In genomic region chr1:169571450-169571849, GRCh38 we compare ENCODE assay signal across 26 cellular contexts. TPM values are rescaled to one million over a fixed set of nuclear protein-coding genes. Genes with fewer than 3 reads are reported as not detected.
DNase-seq lines count a peak whose midpoint lies in the region; ATAC-seq, FAIRE-seq and TF ChIP-seq lines count a peak whose summit lies in the region.
"Had no signal": no experiment of that assay in that cellular context is flagged by ENCODE, and none has a peak within 500 bp of the region (broad histone marks: within the 10 kb centered on the region; RNA-seq: fewer than 3 reads in every experiment).

No MANE protein-coding gene starts in this region.

- H3K4me1 Mint-ChIP-seq in T-cell (peaks cover 10 to 16% (median 13%) of the 10 kb centered on the region in 3 donors), type B pancreatic cell (ENCODE audit: unreplicated experiment) (peaks cover 5% of the 10 kb centered on the region)
- H3K4me1 Mint-ChIP-seq: GM23338, H9 had no signal

- H3K9me3 ChIP-seq in HepG2 (ENCODE audit: low read length) (no peaks in the 10 kb centered on the region), right lobe of liver (no peaks in the 10 kb centered on the region), hepatocyte (ENCODE audit: low read depth) (no peaks in the 10 kb centered on the region), lower lobe of right lung (no peaks in the 10 kb centered on the region)
- H3K9me3 ChIP-seq: A549; BLaER1 treated with 17β-estradiol and CSF1 and Interleukin-3, amounts not matched to agents 10 nM and 100 nM; SJCRH30 had no signal

- TF ChIP-seq POLR2A in HepG2 (IDR thresholded peaks at IDR 0.05; ENCODE audit: insufficient read depth in 1 of 2, low read depth in 2 of 2, low read length in 2 of 2): no peak
- TF ChIP-seq POLR2A in right lobe of liver (IDR thresholded peaks at IDR 0.05): no peak

- CTCF ChIA-PET in HepG2 (lab: Yijun Ruan, JAX; ENCODE audit: low intra/inter-chr PET ratio, low total read pairs) (interaction anchor here (1.1 kb wide), 1 partner anchor 25 kb away, joined by 3 read pairs; no protein-coding TSS in a partner anchor), T-cell (lab: Charles Lee) (no interaction called here)

- no peak for TF ChIP-seq CTCF in HepG2 (CRISPR knock-in tag; IDR thresholded peaks at IDR 0.05)
- no peak for TF ChIP-seq CTCF in right lobe of liver (IDR thresholded peaks at IDR 0.05)
- no peak for TF ChIP-seq CTCF in hepatocyte (IDR thresholded peaks at IDR 0.05; ENCODE audit: poor library complexity)
- TF ChIP-seq CTCF in type B pancreatic cell (conservative IDR thresholded peaks at IDR 0.05): no peak
- TF ChIP-seq CTCF in lower lobe of right lung (IDR thresholded peaks at IDR 0.05): no peak

- peaks cover 100% of the 10 kb centered on the region for H3K4me1 ChIP-seq in HepG2 (ENCODE audit: insufficient read depth, low read length)
- H3K4me1 ChIP-seq in right lobe of liver: peaks cover 0 to 89% (median 37%) of the 10 kb centered on the region in 4 donors
- peaks cover 11% of the 10 kb centered on the region for H3K4me1 ChIP-seq in hepatocyte (ENCODE audit: insufficient read depth)
- H3K4me1 ChIP-seq in lower lobe of right lung: no peaks in the 10 kb centered on the region
- H3K4me1 ChIP-seq: BLaER1 treated with 17β-estradiol and CSF1 and Interleukin-3, amounts not matched to agents 10 nM and 100 nM; SJCRH30 had no signal

- in situ Hi-C loops in HepG2 (cut with HindIII; ENCODE audit: extremely low pct_ligation_motif_present, low pct_unique_long_range_greater_than_20kb): no loop called here

- H3K27me3 Mint-ChIP-seq in T-cell (no peaks in the 10 kb centered on the region), type B pancreatic cell (peaks cover 11% of the 10 kb centered on the region)

- H3K36me3 ChIP-seq in HepG2 (replicated peaks in 1 of 2; ENCODE audit: control insufficient read depth in 1 of 2, insufficient read depth in 2 of 2, low read length in 2 of 2): peaks cover 3 to 37% of the 10 kb centered on the region in 2 experiments; a peak in 4 of 5 replicates
- peaks cover 0 to 5% (median 0%) of the 10 kb centered on the region in 4 donors for H3K36me3 ChIP-seq in right lobe of liver
- no peaks in the 10 kb centered on the region for H3K36me3 ChIP-seq in hepatocyte (replicated peaks; ENCODE audit: insufficient read depth, low read depth)
- H3K36me3 ChIP-seq in lower lobe of right lung: no peaks in the 10 kb centered on the region
- H3K36me3 ChIP-seq: BLaER1 treated with 17β-estradiol and CSF1 and Interleukin-3, amounts not matched to agents 10 nM and 100 nM; SJCRH30 had no signal

- H3K4me3 Mint-ChIP-seq in T-cell (no peak overlapping the region), type B pancreatic cell (no peak overlapping the region)
- H3K4me3 Mint-ChIP-seq: GM23338, H9 had no signal

- intact Hi-C loops in HepG2 (cut with micrococcal nuclease; ENCODE audit: unreplicated experiment): no loop called here
- intact Hi-C loops in right lobe of liver (cut with DNase I): no loop called here
- intact Hi-C loops in lower lobe of right lung (cut with DNase I): no loop called here

- H2AFZ ChIP-seq in HepG2 (ENCODE audit: low read length) (no peak overlapping the region), hepatocyte (no peak overlapping the region)
- H2AFZ ChIP-seq: GM23338 had no signal

- H3K9me3 Mint-ChIP-seq in T-cell (no peaks in the 10 kb centered on the region), type B pancreatic cell (peaks cover 7% of the 10 kb centered on the region)
- H3K9me3 Mint-ChIP-seq: CD8-positive, alpha-beta memory T cell; GM23338; H9 had no signal

- peak overlapping the region; percentile 59 for H3K9ac ChIP-seq in HepG2 (ENCODE audit: insufficient read depth, low read depth, low read length)
- H3K9ac ChIP-seq: BLaER1 treated with 17β-estradiol and CSF1 and Interleukin-3, amounts not matched to agents 10 nM and 100 nM had no signal

- TF ChIP-seq EP300 in HepG2 (IDR thresholded peaks at IDR 0.05; ENCODE audit: low read depth in 2 of 2, low read length in 2 of 2) (no peak), HepG2 (CRISPR knock-in tag; IDR thresholded peaks at IDR 0.05; ENCODE audit: borderline replicate concordance) (no peak)

- H3K4me2 ChIP-seq in HepG2 (ENCODE audit: low read depth, low read length) (no peak overlapping the region), hepatocyte (no peak overlapping the region)
- H3K4me2 ChIP-seq: BLaER1 treated with 17β-estradiol and CSF1 and Interleukin-3, amounts not matched to agents 10 nM and 100 nM; GM23338 had no signal

- no peaks in the 10 kb centered on the region for H3K9me2 ChIP-seq in hepatocyte (replicated peaks; ENCODE audit: insufficient read depth)

- ATAC-seq in HepG2 (no peak), right lobe of liver (no peak), T-cell (replicated peaks in 1 of 4) (peak in 3 of 4 experiments; percentile 46 to 72 (median 57)), lower lobe of right lung (no peak)
- ATAC-seq: GM12878, GM23338 had no signal

- peaks cover 58% of the 10 kb centered on the region for H3K79me2 ChIP-seq in HepG2 (ENCODE audit: insufficient read depth, low read length)
- no peaks in the 10 kb centered on the region for H3K79me2 ChIP-seq in hepatocyte

- H3K4me3 ChIP-seq in HepG2 (replicated peaks in 1 of 3; ENCODE audit: insufficient read depth in 1 of 3, low read depth in 2 of 3, low read length in 3 of 3) (no peak overlapping the region), right lobe of liver (no peak overlapping the region), hepatocyte (no peak overlapping the region), lower lobe of right lung (no peak overlapping the region)
- H3K4me3 ChIP-seq: A549; BLaER1 treated with 17β-estradiol and CSF1 and Interleukin-3, amounts not matched to agents 10 nM and 100 nM; GM12878; GM23338; SJCRH30 had no signal

- no peak for TF ChIP-seq RAD21 in HepG2 (CRISPR knock-in tag; IDR thresholded peaks at IDR 0.05)

- FAIRE-seq in HepG2 (lab: Jason Lieb, UNC): no peak
- FAIRE-seq: A549, GM12878, HTR-8/SVneo had no signal

- H3K27ac ChIP-seq in HepG2 (ENCODE audit: extremely low read length, insufficient read depth, low read length): peak overlapping the region; percentile 96
- peak overlapping the region in 1 of 3 donors; percentile 56 for H3K27ac ChIP-seq in right lobe of liver
- H3K27ac ChIP-seq in hepatocyte: peak overlapping the region; percentile 14
- H3K27ac ChIP-seq in lower lobe of right lung: no peak overlapping the region
- H3K27ac ChIP-seq: BLaER1 treated with 17β-estradiol and CSF1 and Interleukin-3, amounts not matched to agents 10 nM and 100 nM; SJCRH30 had no signal

- 86% methylated on average over 3 of the region's 3 CpGs for WGBS in HepG2 (ENCODE audit: low lambda C conversion rate)
- 75% methylated on average over 3 of the region's 3 CpGs for WGBS in right lobe of liver (ENCODE audit: insufficient coverage, low coverage, low lambda C conversion rate, missing lambda C conversion rate)
- 69% methylated on average over 3 of the region's 3 CpGs for WGBS in hepatocyte (ENCODE audit: low lambda C conversion rate, missing lambda C conversion rate)

- H4K20me1 ChIP-seq in HepG2 (ENCODE audit: insufficient read depth, low read length) (no peaks in the 10 kb centered on the region), hepatocyte (ENCODE audit: insufficient read depth, poor library complexity, severe bottlenecking) (no peaks in the 10 kb centered on the region)
- H4K20me1 ChIP-seq: BLaER1 treated with 17β-estradiol and CSF1 and Interleukin-3, amounts not matched to agents 10 nM and 100 nM had no signal

- H3K27me3 ChIP-seq in HepG2 (ENCODE audit: control insufficient read depth in 1 of 2, insufficient read depth in 2 of 2, low read length in 2 of 2): no peaks in the 10 kb centered on the region
- no peaks in the 10 kb centered on the region for H3K27me3 ChIP-seq in right lobe of liver
- H3K27me3 ChIP-seq in hepatocyte: no peaks in the 10 kb centered on the region
- H3K27me3 ChIP-seq in lower lobe of right lung (ENCODE audit: low read depth): no peaks in the 10 kb centered on the region
- H3K27me3 ChIP-seq: BLaER1 treated with 17β-estradiol and CSF1 and Interleukin-3, amounts not matched to agents 10 nM and 100 nM; SJCRH30 had no signal

- TSS peak; percentile 20 for BruUV-seq in HepG2 (replicated peaks; lab: Mats Ljungman, UMichigan)

- DNase-seq in HepG2 (ENCODE audit: low spot score): no peak
- DNase-seq in right lobe of liver: no peak
- no peak for DNase-seq in T-cell
- no peak for DNase-seq in hepatocyte (ENCODE audit: low spot score)
- DNase-seq in type B pancreatic cell (ENCODE audit: extremely low spot score, unreplicated experiment): no peak
- no peak for DNase-seq in NCI-H526 (lab: John Stamatoyannopoulos, UW)
- no peak for DNase-seq in lower lobe of right lung
- DNase-seq in NCI-H345 (lab: John Stamatoyannopoulos, UW): no peak
- DNase-seq: AML-193; CD8-positive, alpha-beta memory T cell; DMS79; EL; GDM1; H9; IMR-90; KG1; MM.1S; NCI-H2029 treated with DMSO at 0.1 percent for 48 hours; NCI-H2227 treated with DMSO at 0.1 percent for 48 hours; NCI-H774; SJCRH30 had no signal

- POLR2A ChIA-PET in HepG2 (lab: Yijun Ruan, JAX) (interaction anchor here (0.8 kb wide), 1 partner anchor 15 kb away, joined by 3 read pairs; the partner anchor contains the start of gene F5), T-cell (lab: Charles Lee) (interaction anchor here in 1 of 2 donors (0.6 kb wide), 1 partner anchor 1947 kb away, joined by 3 read pairs; no protein-coding TSS in a partner anchor)

- peaks cover 15% of the 10 kb centered on the region for H3K36me3 Mint-ChIP-seq in T-cell
- no peaks in the 10 kb centered on the region for H3K36me3 Mint-ChIP-seq in type B pancreatic cell
- H3K36me3 Mint-ChIP-seq: CD8-positive, alpha-beta memory T cell had no signal

- H3K27ac Mint-ChIP-seq in T-cell (peak overlapping the region; percentile 49 to 80), type B pancreatic cell (peak overlapping the region; percentile 58)
- H3K27ac Mint-ChIP-seq: GM23338, H9 had no signal

RNA-seq across cellular contexts. Expression of gene F5, which starts 14.8 kb away (rescaled TPM):
- total RNA-seq in HepG2 (2016; rRNA removed; fragmentation: Illumina TruSeq; extraction: Trizol) (38.3 and 38.5 TPM in 2 replicates), right lobe of liver (100 to 1,000 TPM; 110 to 279 (median 175) TPM), T-cell (1 to 10 TPM; 4.2 to 9.7 (median 8.5) TPM), hepatocyte (24.0 and 34.2 TPM in 2 replicates), type B pancreatic cell (ENCODE audit: low replicate concordance) (5.5 and 6.0 TPM in 2 replicates), lower lobe of right lung (4.2 TPM)
- total RNA-seq in HepG2 (2016; cell fraction: cytosol; rRNA removed; fragmentation: Illumina TruSeq; extraction: Trizol; ENCODE audit: low read depth): 6.6 and 9.4 TPM in 2 replicates
- 33.8 and 35.2 TPM in 2 replicates for total RNA-seq in HepG2 (2016; cell fraction: insoluble cytoplasmic fraction; rRNA removed; fragmentation: Illumina TruSeq; extraction: Trizol)
- 11.9 and 15.3 TPM in 2 replicates for total RNA-seq in HepG2 (2016; cell fraction: membrane; rRNA removed; fragmentation: Illumina TruSeq; extraction: Trizol)
- total RNA-seq in HepG2 (2016; cell fraction: nucleus; rRNA removed; fragmentation: Illumina TruSeq; extraction: Trizol): 102 and 119 TPM in 2 replicates
- polyA plus RNA-seq in HepG2 (2011; rRNA removed) (64.0 and 65.5 TPM in 2 replicates), hepatocyte (20.4 and 21.5 TPM in 2 replicates)
- polyA plus RNA-seq in HepG2 (2011; cell fraction: cytosol; rRNA removed): 20.1 and 37.4 TPM in 2 replicates
- 61.3 and 88.6 TPM in 2 replicates for polyA plus RNA-seq in HepG2 (2011; cell fraction: nucleus; rRNA removed)
- 145 and 175 TPM in 2 replicates for polyA plus RNA-seq in HepG2 (2012)
- 5.8 and 7.1 TPM in 2 replicates for polyA plus RNA-seq in HepG2 (2016; cell fraction: cytosol; fragmentation: Illumina TruSeq; extraction: Trizol; ENCODE audit: low read depth)
- 50.8 and 58.7 TPM in 2 replicates for polyA plus RNA-seq in HepG2 (2016; cell fraction: insoluble cytoplasmic fraction; fragmentation: Illumina TruSeq; extraction: Trizol; ENCODE audit: low read depth)
- 13.1 and 13.9 TPM in 2 replicates for polyA plus RNA-seq in HepG2 (2016; cell fraction: membrane; fragmentation: Illumina TruSeq; extraction: Trizol; ENCODE audit: low read depth)
- polyA plus RNA-seq in HepG2 (2016; cell fraction: nucleus; fragmentation: Illumina TruSeq; extraction: Trizol; ENCODE audit: insufficient read depth, low read depth): 177 and 188 TPM in 2 replicates
- 0.02 and 35.4 TPM in 2 replicates for polyA minus RNA-seq in HepG2 (2011; rRNA and poly(A)+ RNA removed; ENCODE audit: low replicate concordance)
- 46.0 and 76.1 TPM in 2 replicates for polyA minus RNA-seq in HepG2 (2011; cell fraction: cytosol; rRNA and poly(A)+ RNA removed)
- polyA minus RNA-seq in HepG2 (2011; cell fraction: nucleus; rRNA and poly(A)+ RNA removed): 133 and 175 TPM in 2 replicates
- total RNA-seq: GM23338, IMR-90, SJCRH30 had no signal
- polyA plus RNA-seq: IMR-90 had no signal

RNA-seq across cellular contexts. Expression of gene SELP, which starts 58.5 kb away (rescaled TPM):
- total RNA-seq in HepG2 (2016; rRNA removed; fragmentation: Illumina TruSeq; extraction: Trizol): not detected in 2 replicates
- not detected in 2 replicates for total RNA-seq in HepG2 (2016; cell fraction: cytosol; rRNA removed; fragmentation: Illumina TruSeq; extraction: Trizol; ENCODE audit: low read depth)
- total RNA-seq in HepG2 (2016; cell fraction: insoluble cytoplasmic fraction; rRNA removed; fragmentation: Illumina TruSeq; extraction: Trizol): not detected in 2 replicates
- total RNA-seq in HepG2 (2016; cell fraction: membrane; rRNA removed; fragmentation: Illumina TruSeq; extraction: Trizol): not detected in 2 replicates
- total RNA-seq in HepG2 (2016; cell fraction: nucleus; rRNA removed; fragmentation: Illumina TruSeq; extraction: Trizol): not detected in 2 replicates
- polyA plus RNA-seq in HepG2 (2011; rRNA removed): 0.11 TPM in 1 of 2 replicates, not detected in the other
- polyA plus RNA-seq in HepG2 (2011; cell fraction: cytosol; rRNA removed): not detected in 2 replicates
- not detected in 2 replicates for polyA plus RNA-seq in HepG2 (2011; cell fraction: nucleus; rRNA removed)
- polyA plus RNA-seq in HepG2 (2012): not detected in 2 replicates
- not detected in 2 replicates for polyA plus RNA-seq in HepG2 (2016; cell fraction: cytosol; fragmentation: Illumina TruSeq; extraction: Trizol; ENCODE audit: low read depth)
- not detected in 2 replicates for polyA plus RNA-seq in HepG2 (2016; cell fraction: insoluble cytoplasmic fraction; fragmentation: Illumina TruSeq; extraction: Trizol; ENCODE audit: low read depth)
- polyA plus RNA-seq in HepG2 (2016; cell fraction: membrane; fragmentation: Illumina TruSeq; extraction: Trizol; ENCODE audit: low read depth): not detected in 2 replicates
- not detected in 2 replicates for polyA plus RNA-seq in HepG2 (2016; cell fraction: nucleus; fragmentation: Illumina TruSeq; extraction: Trizol; ENCODE audit: insufficient read depth, low read depth)
- not detected in 2 replicates for polyA minus RNA-seq in HepG2 (2011; rRNA and poly(A)+ RNA removed; ENCODE audit: low replicate concordance)
- not detected in 2 replicates for polyA minus RNA-seq in HepG2 (2011; cell fraction: cytosol; rRNA and poly(A)+ RNA removed)
- not detected in 2 replicates for polyA minus RNA-seq in HepG2 (2011; cell fraction: nucleus; rRNA and poly(A)+ RNA removed)
- total RNA-seq in right lobe of liver: 1 to 10 TPM in 5 of 6 experiments, under 1 TPM in 1; 0.70 to 2.9 (median 2.5) TPM
- 1 to 10 TPM; 1.3 to 3.4 (median 1.9) TPM for total RNA-seq in T-cell
- total RNA-seq in hepatocyte: 0.24 and 0.27 TPM in 2 replicates
- polyA plus RNA-seq in hepatocyte: 0.34 TPM in 1 of 2 replicates, not detected in the other
- 0.31 TPM in 1 of 2 replicates, not detected in the other for total RNA-seq in type B pancreatic cell (ENCODE audit: low replicate concordance)
- total RNA-seq in lower lobe of right lung: 21.4 TPM
- total RNA-seq: GM23338, H9, IMR-90, SJCRH30 had no signal
- polyA plus RNA-seq: A549, GM23338, IMR-90 had no signal

Comparison
In these comparisons a context has a peak if more than half of its experiments do, and no peak if none do; other contexts are left out.
1. ATAC-seq: peak in T-cell (3 of 4); none in HepG2 (single experiment), right lobe of liver (0 of 4) and lower lobe of right lung (0 of 2).